ENCODE assay signal across 21 cellular contexts in the genomic region with DNA sequence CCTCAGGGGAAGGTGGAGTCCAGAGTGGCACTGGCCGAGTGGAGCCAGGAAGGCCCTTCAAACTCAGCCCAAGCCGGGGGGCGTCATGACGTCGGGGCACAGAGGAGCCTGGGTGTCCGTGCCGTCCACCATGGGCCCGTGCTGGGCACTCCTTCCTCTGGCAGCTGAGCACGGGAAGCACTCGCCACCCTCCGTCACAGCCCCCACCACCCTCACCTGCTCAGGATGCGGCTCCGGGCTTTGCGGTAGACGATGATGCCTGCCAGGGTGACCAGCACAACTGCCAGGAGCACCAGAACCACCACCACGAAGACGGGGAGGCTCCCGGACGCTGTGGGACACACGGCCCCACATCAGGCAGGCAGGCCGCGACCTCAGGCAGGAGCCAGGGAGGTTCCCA. TPM values are rescaled to one million over a fixed set of nuclear protein-coding genes. Genes with fewer than 3 reads are reported as not detected.
DNase-seq lines count a peak whose midpoint lies in the region; ATAC-seq, FAIRE-seq and TF ChIP-seq lines count a peak whose summit lies in the region.
"Had no signal": no experiment of that assay in that cellular context is flagged by ENCODE, and none has a peak within 500 bp of the region (broad histone marks: within the 10 kb centered on the region; RNA-seq: fewer than 3 reads in every experiment).

No MANE protein-coding gene starts in this region.

- H3K27ac ChIP-seq in GM12878 (ENCODE audit: control insufficient read depth, insufficient read depth) (no peak overlapping the region), neuronal stem cell (replicated peaks; ENCODE audit: low read length) (no peak overlapping the region)
- no peak overlapping the region for H3K27ac ChIP-seq in CD8-positive, alpha-beta memory T cell (ENCODE audit: low read depth, low read length)

- in situ Hi-C loops in GM12878 (cut with MboI): no loop called here

- H4K91ac ChIP-seq in neuronal stem cell (ENCODE audit: low read depth, low read length, poor library complexity): no peak overlapping the region

- H3K4ac ChIP-seq in neuronal stem cell (ENCODE audit: low read length): peak overlapping the region; percentile 23

- peaks cover 14 to 28% of the 10 kb centered on the region in 2 donors for H3K4me1 Mint-ChIP-seq in stimulated activated naive B cell treated with anti-CD40 and anti-IgM and Interleukin-4, amounts not matched to agents 10 μg/mL and 1 μg/mL and 100 μg/mL, for 72 hours
- peaks cover 16 to 25% (median 24%) of the 10 kb centered on the region in 3 donors for H3K4me1 Mint-ChIP-seq in CD8-positive, alpha-beta memory T cell
- H3K4me1 Mint-ChIP-seq: GM23338 had no signal

- H2AK5ac ChIP-seq in neuronal stem cell (ENCODE audit: low read depth, low read length): peak overlapping the region; percentile 94

- H2BK15ac ChIP-seq in neuronal stem cell (ENCODE audit: low read length): peak overlapping the region; percentile 89

- no peak overlapping the region for H2BK120ac ChIP-seq in neuronal stem cell (ENCODE audit: low read depth, low read length)

- no peak overlapping the region for H2AFZ ChIP-seq in GM12878 (ENCODE audit: control insufficient read depth, low read depth, low read length)
- H2AFZ ChIP-seq in neuronal stem cell (ENCODE audit: low read length): no peak overlapping the region
- H2AFZ ChIP-seq: GM23338 had no signal

- FAIRE-seq in GM12878 (lab: Jason Lieb, UNC): no peak
- FAIRE-seq: D721Med, GM12891, GM18507, H54 had no signal

- no peaks in the 10 kb centered on the region for H3K27me3 Mint-ChIP-seq in stimulated activated naive B cell treated with anti-CD40 and anti-IgM and Interleukin-4, amounts not matched to agents 10 μg/mL and 1 μg/mL and 100 μg/mL, for 72 hours
- H3K27me3 Mint-ChIP-seq in CD8-positive, alpha-beta memory T cell: no peaks in the 10 kb centered on the region
- H3K27me3 Mint-ChIP-seq: CD4-positive, alpha-beta memory T cell had no signal

- POLR2A ChIA-PET in GM12878 (lab: Charles Lee): no interaction called here
- POLR2A ChIA-PET in CD8-positive, alpha-beta memory T cell (lab: Charles Lee): no interaction called here

- no peak overlapping the region for H3K9ac ChIP-seq in GM12878 (ENCODE audit: control insufficient read depth, insufficient read depth, low read length)
- no peak overlapping the region for H3K9ac ChIP-seq in neuronal stem cell (ENCODE audit: low read depth, low read length, poor library complexity)

- no peak overlapping the region for H3K23ac ChIP-seq in neuronal stem cell (ENCODE audit: low read depth, low read length, poor library complexity)

- H3K4me2 ChIP-seq in GM12878 (ENCODE audit: control insufficient read depth, insufficient read depth): no peak overlapping the region
- no peak overlapping the region for H3K4me2 ChIP-seq in neuronal stem cell (ENCODE audit: insufficient read depth, low read length, poor library complexity, severe bottlenecking)
- H3K4me2 ChIP-seq: GM23338 had no signal

- SMC1A ChIA-PET in GM12878 (lab: Charles Lee; ENCODE audit: uncharacterized antibody, unreplicated experiment): no interaction called here

- H3K18ac ChIP-seq in neuronal stem cell (ENCODE audit: low read length): peak overlapping the region; percentile 64

- no peak for TF ChIP-seq RAD21 in GM12878 (IDR thresholded peaks at IDR 0.05; ENCODE audit: insufficient read depth, low read depth, low read length)

- H3K4me3 ChIP-seq in GM12878 (no peak overlapping the region), neuronal stem cell (ENCODE audit: low read length in 2 of 2) (no peak overlapping the region)
- no peak overlapping the region for H3K4me3 ChIP-seq in CD8-positive, alpha-beta memory T cell (ENCODE audit: low read length)
- H3K4me3 ChIP-seq: GM23338, HAP-1 had no signal

- H3K79me2 ChIP-seq in GM12878 (ENCODE audit: control insufficient read depth, insufficient read depth, low read length): no peaks in the 10 kb centered on the region; the same call in 1 of the 2 replicates

- ATAC-seq in GM12878: no peak
- no peak for ATAC-seq in stimulated activated naive B cell treated with anti-CD40 and anti-IgM and Interleukin-4, amounts not matched to agents 10 μg/mL and 1 μg/mL and 100 μg/mL, for 72 hours (replicated peaks)

- no peaks in the 10 kb centered on the region for H3K27me3 ChIP-seq in GM12878 (replicated peaks in 1 of 2; ENCODE audit: control insufficient read depth in 2 of 2, insufficient read depth in 2 of 2, low read length in 1 of 2)
- H3K27me3 ChIP-seq in neuronal stem cell (ENCODE audit: control insufficient read depth in 3 of 3, insufficient read depth in 3 of 3, low read depth in 1 of 3, low read length in 3 of 3): no peaks in the 10 kb centered on the region
- H3K27me3 ChIP-seq in CD8-positive, alpha-beta memory T cell (ENCODE audit: insufficient read depth, low read length, poor library complexity, severe bottlenecking): no peaks in the 10 kb centered on the region

- H3K9me3 Mint-ChIP-seq in stimulated activated naive B cell treated with anti-CD40 and anti-IgM and Interleukin-4, amounts not matched to agents 10 μg/mL and 1 μg/mL and 100 μg/mL, for 72 hours: no peaks in the 10 kb centered on the region
- no peaks in the 10 kb centered on the region for H3K9me3 Mint-ChIP-seq in CD8-positive, alpha-beta memory T cell
- H3K9me3 Mint-ChIP-seq: CD4-positive, alpha-beta memory T cell; GM23338 had no signal

- H3K36me3 Mint-ChIP-seq in stimulated activated naive B cell treated with anti-CD40 and anti-IgM and Interleukin-4, amounts not matched to agents 10 μg/mL and 1 μg/mL and 100 μg/mL, for 72 hours: peaks cover 27 to 29% of the 10 kb centered on the region in 2 donors
- peaks cover 0 to 41% (median 0%) of the 10 kb centered on the region in 3 donors for H3K36me3 Mint-ChIP-seq in CD8-positive, alpha-beta memory T cell

- intact Hi-C loops in GM12878 (cut with micrococcal nuclease; ENCODE audit: unreplicated experiment): no loop called here

- TF ChIP-seq EP300 in GM12878 (IDR thresholded peaks at IDR 0.05; ENCODE audit: borderline replicate concordance in 1 of 2, control insufficient read depth in 1 of 2, low read depth in 2 of 2, low read length in 2 of 2): no peak

- H3K79me1 ChIP-seq in neuronal stem cell (ENCODE audit: low read depth, low read length): peaks cover 2% of the 10 kb centered on the region

- DNase-seq in GM12878 (ENCODE audit: low read depth, low spot score): no peak
- no peak for DNase-seq in neuronal stem cell (ENCODE audit: low spot score)
- DNase-seq in stimulated activated naive B cell treated with anti-CD40 and anti-IgM and Interleukin-4, amounts not matched to agents 10 μg/mL and 1 μg/mL and 100 μg/mL, for 72 hours: no peak
- DNase-seq in superior temporal gyrus (ENCODE audit: extremely low spot score): no peak
- no peak for DNase-seq in COLO668 (lab: John Stamatoyannopoulos, UW; ENCODE audit: unreplicated experiment)
- no peak for DNase-seq in CD8-positive, alpha-beta memory T cell
- DNase-seq: C1 segment of cervical spinal cord; CD4-positive, alpha-beta memory T cell; DMS 273 treated with DMSO at 0.1 percent for 48 hours; DMS79; EL; GDM1 had no signal

- 0 out of 2 replicates have a peak, but pooled peaks have one; percentile 9 for TF ChIP-seq POLR2A in GM12878 (IDR thresholded peaks at IDR 0.05; ENCODE audit: low read depth, low read length)

- H3K4me1 ChIP-seq in GM12878 (ENCODE audit: control insufficient read depth, insufficient read depth, low read length): no peaks in the 10 kb centered on the region
- H3K4me1 ChIP-seq in neuronal stem cell (ENCODE audit: control insufficient read depth in 2 of 2, insufficient read depth in 1 of 2, low read depth in 1 of 2, low read length in 2 of 2): peaks cover 0 to 1% of the 10 kb centered on the region in 2 donors
- peaks cover 18% of the 10 kb centered on the region for H3K4me1 ChIP-seq in CD8-positive, alpha-beta memory T cell (ENCODE audit: insufficient read depth, low read length)
- H3K4me1 ChIP-seq: HAP-1 had no signal

- no peaks in the 10 kb centered on the region for H4K20me1 ChIP-seq in GM12878 (ENCODE audit: control insufficient read depth, insufficient read depth)

- no peak overlapping the region for H3K4me3 Mint-ChIP-seq in stimulated activated naive B cell treated with anti-CD40 and anti-IgM and Interleukin-4, amounts not matched to agents 10 μg/mL and 1 μg/mL and 100 μg/mL, for 72 hours
- H3K4me3 Mint-ChIP-seq in CD8-positive, alpha-beta memory T cell: no peak overlapping the region
- H3K4me3 Mint-ChIP-seq: CD4-positive, alpha-beta memory T cell; GM23338 had no signal

- no peaks in the 10 kb centered on the region for H3K9me3 ChIP-seq in GM12878 (replicated peaks; ENCODE audit: control insufficient read depth, insufficient read depth, low read length)
- no peaks in the 10 kb centered on the region for H3K9me3 ChIP-seq in neuronal stem cell (replicated peaks in 1 of 2; ENCODE audit: control insufficient read depth in 2 of 2, insufficient read depth in 1 of 2, low read depth in 1 of 2, low read length in 2 of 2)
- no peaks in the 10 kb centered on the region for H3K9me3 ChIP-seq in CD8-positive, alpha-beta memory T cell (ENCODE audit: low read length)
- H3K9me3 ChIP-seq: HAP-1 had no signal

- no peak for TF ChIP-seq CTCF in GM12878 (IDR thresholded peaks at IDR 0.05 in 2 of 3, conservative IDR thresholded peaks at IDR 0.05 in 1 of 3; ENCODE audit: control insufficient read depth in 2 of 3, extremely low read depth in 1 of 3, insufficient read depth in 1 of 3, low read depth in 3 of 3, low read length in 3 of 3)

- H3K27ac Mint-ChIP-seq in stimulated activated naive B cell treated with anti-CD40 and anti-IgM and Interleukin-4, amounts not matched to agents 10 μg/mL and 1 μg/mL and 100 μg/mL, for 72 hours: peak overlapping the region; percentile 42
- H3K27ac Mint-ChIP-seq in CD8-positive, alpha-beta memory T cell: no peak overlapping the region
- H3K27ac Mint-ChIP-seq: CD4-positive, alpha-beta memory T cell; GM23338 had no signal

- peak overlapping the region; percentile 38 for H3K14ac ChIP-seq in neuronal stem cell (ENCODE audit: low read length)

- H4K8ac ChIP-seq in neuronal stem cell (ENCODE audit: low read depth, low read length): no peak overlapping the region

- RAD21 ChIA-PET in GM12878 (lab: Charles Lee; ENCODE audit: unreplicated experiment): no interaction called here

- BruUV-seq in GM12878 (replicated peaks; lab: Mats Ljungman, UMichigan): no TSS peak

- CTCF ChIA-PET in GM12878 (lab: Yijun Ruan, JAX): no interaction called here
- CTCF ChIA-PET in CD8-positive, alpha-beta memory T cell (lab: Charles Lee): no interaction called here

- peak overlapping the region; percentile 41 for H2BK12ac ChIP-seq in neuronal stem cell (ENCODE audit: low read length)

- WGBS in GM12878 (ENCODE audit: insufficient coverage, insufficient replicate concordance, low lambda C conversion rate, missing lambda C conversion rate): 97% methylated on average over 21 of the region's 22 CpGs
- no CpG with 5 or more reads among the region's 22 CpGs for WGBS in neuronal stem cell (ENCODE audit: extremely low coverage in 2 of 2, insufficient read length in 2 of 2, insufficient replicate concordance in 1 of 2), 2 donors

- no peak overlapping the region for H2BK5ac ChIP-seq in neuronal stem cell (ENCODE audit: low read length)

- H3K36me3 ChIP-seq in GM12878 (ENCODE audit: control insufficient read depth in 2 of 2, insufficient read depth in 2 of 2, low read length in 1 of 2) (peaks cover 10 to 35% of the 10 kb centered on the region in 2 experiments), neuronal stem cell (replicated peaks in 1 of 2; ENCODE audit: control insufficient read depth in 2 of 2, insufficient read depth in 2 of 2, low read length in 2 of 2) (no peaks in the 10 kb centered on the region)
- peaks cover 11% of the 10 kb centered on the region for H3K36me3 ChIP-seq in CD8-positive, alpha-beta memory T cell (ENCODE audit: insufficient read depth, low read length)
- H3K36me3 ChIP-seq: HAP-1 had no signal

RNA-seq across cellular contexts. Expression of a gene that starts 8.1 kb away (rescaled TPM):
- 204 and 240 TPM in 2 replicates for total RNA-seq in GM12878 (2013; cell fraction: nucleolus; rRNA removed)
- total RNA-seq in GM12878 (2014; rRNA removed) (31.6 and 37.4 TPM in 2 replicates), GM12878 (2014; rRNA removed; fragmentation: Illumina TruSeq; extraction: Trizol) (13.0 and 13.2 TPM in 2 replicates), GM12878 (2021) (86.1 and 92.7 TPM in 2 replicates)
- polyA plus RNA-seq in GM12878 (2011; ENCODE audit: low read depth): 13.7 TPM
- polyA plus RNA-seq in GM12878 (2011; rRNA removed) (5.3 and 15.1 TPM in 2 replicates), GM12878 (2014; fragmentation: Illumina TruSeq; extraction: Trizol) (0.68 and 6.8 TPM in 2 replicates), GM12878 (2014; fragmentation: Nextera tagmentation; extraction: Ambion mirVana) (1 to 10 TPM in 1 of 2 experiments, under 1 TPM in 1; 0.37 to 2.3 TPM), GM12878 (2014; rRNA removed) (51.6 and 73.2 TPM in 2 replicates), GM12878 (2016; fragmentation: Nextera tagmentation; extraction: Ambion mirVana) (10 to 100 TPM; 28.4 to 34.1 TPM)
- 20.0 and 33.8 TPM in 2 replicates for polyA plus RNA-seq in GM12878 (2011; cell fraction: cytosol; rRNA removed)
- 351 and 379 TPM in 2 replicates for polyA plus RNA-seq in GM12878 (2011; cell fraction: nucleus; rRNA removed)
- polyA plus RNA-seq in GM12878 (2012): 44.0 and 54.6 TPM in 2 replicates
- 14.7 and 35.3 TPM in 2 replicates for polyA minus RNA-seq in GM12878 (2011; rRNA and poly(A)+ RNA removed)
- polyA minus RNA-seq in GM12878 (2011; cell fraction: cytosol; rRNA and poly(A)+ RNA removed): 13.4 and 24.5 TPM in 2 replicates
- polyA minus RNA-seq in GM12878 (2011; cell fraction: nucleus; rRNA and poly(A)+ RNA removed): 96.1 and 129 TPM in 2 replicates
- polyA plus RNA-seq in neuronal stem cell (2013, experiment 1 of 2): 1.1 TPM
- 1.3 TPM for polyA plus RNA-seq in neuronal stem cell (2013, experiment 2 of 2)
- 10 to 100 TPM; 67.0 to 70.0 TPM for total RNA-seq in CD8-positive, alpha-beta memory T cell
- polyA plus RNA-seq in CD8-positive, alpha-beta memory T cell: 74.9 TPM

RNA-seq across cellular contexts. Expression of a gene that starts 30.9 kb away (rescaled TPM):
- not detected in 2 replicates for total RNA-seq in GM12878 (2013; cell fraction: nucleolus; rRNA removed)
- total RNA-seq in GM12878 (2014; rRNA removed): not detected in 2 replicates
- total RNA-seq in GM12878 (2014; rRNA removed; fragmentation: Illumina TruSeq; extraction: Trizol): not detected in 2 replicates
- not detected in 2 replicates for total RNA-seq in GM12878 (2021)
- polyA plus RNA-seq in GM12878 (2011; ENCODE audit: low read depth): not detected
- not detected in 2 replicates for polyA plus RNA-seq in GM12878 (2011; rRNA removed)
- not detected in 2 replicates for polyA plus RNA-seq in GM12878 (2011; cell fraction: cytosol; rRNA removed)
- not detected in 2 replicates for polyA plus RNA-seq in GM12878 (2011; cell fraction: nucleus; rRNA removed)
- not detected in 2 replicates for polyA plus RNA-seq in GM12878 (2012)
- polyA plus RNA-seq in GM12878 (2014; fragmentation: Illumina TruSeq; extraction: Trizol): not detected in 2 replicates
- polyA plus RNA-seq in GM12878 (2014; fragmentation: Nextera tagmentation; extraction: Ambion mirVana): not detected
- not detected in 2 replicates for polyA plus RNA-seq in GM12878 (2014; rRNA removed)
- under 1 TPM in 1 of 2 experiments, not detected in 1; 0.05 TPM for polyA plus RNA-seq in GM12878 (2016; fragmentation: Nextera tagmentation; extraction: Ambion mirVana)
- not detected in 2 replicates for polyA minus RNA-seq in GM12878 (2011; rRNA and poly(A)+ RNA removed)
- polyA minus RNA-seq in GM12878 (2011; cell fraction: cytosol; rRNA and poly(A)+ RNA removed): not detected in 2 replicates
- polyA minus RNA-seq in GM12878 (2011; cell fraction: nucleus; rRNA and poly(A)+ RNA removed): not detected in 2 replicates
- 0.42 TPM for polyA plus RNA-seq in neuronal stem cell (2013, experiment 1 of 2)
- 0.35 TPM for polyA plus RNA-seq in neuronal stem cell (2013, experiment 2 of 2)
- total RNA-seq in CD8-positive, alpha-beta memory T cell: not detected
- not detected for polyA plus RNA-seq in CD8-positive, alpha-beta memory T cell
- total RNA-seq: A172; A673; CD4-positive, alpha-beta memory T cell had no signal
- polyA plus RNA-seq: BJ; CD4-positive, alpha-beta memory T cell had no signal

RNA-seq across cellular contexts. Expression of a gene that starts 38.5 kb away (rescaled TPM):
- total RNA-seq in GM12878 (2013; cell fraction: nucleolus; rRNA removed): not detected in 2 replicates
- total RNA-seq in GM12878 (2014; rRNA removed) (not detected in 2 replicates), GM12878 (2014; rRNA removed; fragmentation: Illumina TruSeq; extraction: Trizol) (not detected in 2 replicates), GM12878 (2021) (not detected in 2 replicates)
- polyA plus RNA-seq in GM12878 (2011; ENCODE audit: low read depth): not detected
- polyA plus RNA-seq in GM12878 (2011; rRNA removed) (not detected in 2 replicates), GM12878 (2014; fragmentation: Illumina TruSeq; extraction: Trizol) (not detected in 2 replicates), GM12878 (2014; fragmentation: Nextera tagmentation; extraction: Ambion mirVana) (not detected), GM12878 (2014; rRNA removed) (not detected in 2 replicates), GM12878 (2016; fragmentation: Nextera tagmentation; extraction: Ambion mirVana) (not detected)
- polyA plus RNA-seq in GM12878 (2011; cell fraction: cytosol; rRNA removed): not detected in 2 replicates
- polyA plus RNA-seq in GM12878 (2011; cell fraction: nucleus; rRNA removed): not detected in 2 replicates
- not detected in 2 replicates for polyA plus RNA-seq in GM12878 (2012)
- polyA minus RNA-seq in GM12878 (2011; rRNA and poly(A)+ RNA removed): not detected in 2 replicates
- polyA minus RNA-seq in GM12878 (2011; cell fraction: cytosol; rRNA and poly(A)+ RNA removed): not detected in 2 replicates
- polyA minus RNA-seq in GM12878 (2011; cell fraction: nucleus; rRNA and poly(A)+ RNA removed): not detected in 2 replicates
- polyA plus RNA-seq in neuronal stem cell (2013, experiment 1 of 2): 0.35 TPM
- 0.33 TPM for polyA plus RNA-seq in neuronal stem cell (2013, experiment 2 of 2)
- not detected for total RNA-seq in CD8-positive, alpha-beta memory T cell
- not detected for polyA plus RNA-seq in CD8-positive, alpha-beta memory T cell
- total RNA-seq: A172; A673; CD4-positive, alpha-beta memory T cell had no signal
- polyA plus RNA-seq: BJ; CD4-positive, alpha-beta memory T cell had no signal

RNA-seq across cellular contexts. Expression of a gene that starts 40.1 kb away (rescaled TPM):
- total RNA-seq in GM12878 (2013; cell fraction: nucleolus; rRNA removed): 76.6 and 91.2 TPM in 2 replicates
- total RNA-seq in GM12878 (2014; rRNA removed) (38.5 TPM in 2 replicates), GM12878 (2014; rRNA removed; fragmentation: Illumina TruSeq; extraction: Trizol) (18.1 and 19.1 TPM in 2 replicates), GM12878 (2021) (46.5 and 47.1 TPM in 2 replicates)
- polyA plus RNA-seq in GM12878 (2011; ENCODE audit: low read depth): 12.8 TPM
- polyA plus RNA-seq in GM12878 (2011; rRNA removed) (23.7 and 35.8 TPM in 2 replicates), GM12878 (2014; fragmentation: Illumina TruSeq; extraction: Trizol) (16.0 and 26.6 TPM in 2 replicates), GM12878 (2014; fragmentation: Nextera tagmentation; extraction: Ambion mirVana) (10 to 100 TPM in 1 of 2 experiments, 1 to 10 TPM in 1; 4.8 to 11.6 TPM), GM12878 (2014; rRNA removed) (33.6 and 36.2 TPM in 2 replicates), GM12878 (2016; fragmentation: Nextera tagmentation; extraction: Ambion mirVana) (10 to 100 TPM; 36.4 to 37.7 TPM)
- polyA plus RNA-seq in GM12878 (2011; cell fraction: cytosol; rRNA removed): 29.0 and 35.1 TPM in 2 replicates
- polyA plus RNA-seq in GM12878 (2011; cell fraction: nucleus; rRNA removed): 82.0 and 82.5 TPM in 2 replicates
- 25.1 and 31.7 TPM in 2 replicates for polyA plus RNA-seq in GM12878 (2012)
- polyA minus RNA-seq in GM12878 (2011; rRNA and poly(A)+ RNA removed): 37.1 and 46.2 TPM in 2 replicates
- 14.8 and 16.3 TPM in 2 replicates for polyA minus RNA-seq in GM12878 (2011; cell fraction: cytosol; rRNA and poly(A)+ RNA removed)
- polyA minus RNA-seq in GM12878 (2011; cell fraction: nucleus; rRNA and poly(A)+ RNA removed): 24.7 and 47.1 TPM in 2 replicates
- polyA plus RNA-seq in neuronal stem cell (2013, experiment 1 of 2): 33.5 TPM
- 35.6 TPM for polyA plus RNA-seq in neuronal stem cell (2013, experiment 2 of 2)
- 10 to 100 TPM; 67.9 to 68.1 TPM for total RNA-seq in CD8-positive, alpha-beta memory T cell
- 39.9 TPM for polyA plus RNA-seq in CD8-positive, alpha-beta memory T cell

RNA-seq across cellular contexts. Expression of a gene that starts 40.2 kb away (rescaled TPM):
- 9.7 and 10.0 TPM in 2 replicates for total RNA-seq in GM12878 (2013; cell fraction: nucleolus; rRNA removed)
- total RNA-seq in GM12878 (2014; rRNA removed) (21.0 and 21.3 TPM in 2 replicates), GM12878 (2014; rRNA removed; fragmentation: Illumina TruSeq; extraction: Trizol) (29.8 and 30.3 TPM in 2 replicates), GM12878 (2021) (50.3 and 57.1 TPM in 2 replicates)
- 17.8 TPM for polyA plus RNA-seq in GM12878 (2011; ENCODE audit: low read depth)
- polyA plus RNA-seq in GM12878 (2011; rRNA removed) (24.8 and 32.1 TPM in 2 replicates), GM12878 (2014; fragmentation: Illumina TruSeq; extraction: Trizol) (12.0 and 31.8 TPM in 2 replicates), GM12878 (2014; fragmentation: Nextera tagmentation; extraction: Ambion mirVana) (1 to 10 TPM in 1 of 2 experiments, under 1 TPM in 1; 0.58 to 6.0 TPM), GM12878 (2014; rRNA removed) (49.0 and 54.9 TPM in 2 replicates), GM12878 (2016; fragmentation: Nextera tagmentation; extraction: Ambion mirVana) (100 to 1,000 TPM; 110 TPM)
- 24.5 and 38.8 TPM in 2 replicates for polyA plus RNA-seq in GM12878 (2011; cell fraction: cytosol; rRNA removed)
- polyA plus RNA-seq in GM12878 (2011; cell fraction: nucleus; rRNA removed): 38.0 and 47.4 TPM in 2 replicates
- polyA plus RNA-seq in GM12878 (2012): 23.5 and 30.3 TPM in 2 replicates
- polyA minus RNA-seq in GM12878 (2011; rRNA and poly(A)+ RNA removed): 22.6 and 25.5 TPM in 2 replicates
- 10.1 and 12.4 TPM in 2 replicates for polyA minus RNA-seq in GM12878 (2011; cell fraction: cytosol; rRNA and poly(A)+ RNA removed)
- 5.6 and 10.1 TPM in 2 replicates for polyA minus RNA-seq in GM12878 (2011; cell fraction: nucleus; rRNA and poly(A)+ RNA removed)
- 40.1 TPM for polyA plus RNA-seq in neuronal stem cell (2013, experiment 1 of 2)
- 35.5 TPM for polyA plus RNA-seq in neuronal stem cell (2013, experiment 2 of 2)
- 10 to 100 TPM; 82.2 to 83.2 TPM for total RNA-seq in CD8-positive, alpha-beta memory T cell
- 90.8 TPM for polyA plus RNA-seq in CD8-positive, alpha-beta memory T cell
